Comparison of ENCODE assay signal across 16 cellular contexts in genomic region chr13:95948646-95949045, GRCh38.
DNase-seq lines count a peak whose midpoint lies in the region; ATAC-seq and TF ChIP-seq lines count a peak whose summit lies in the region.
"Had no signal": no experiment of that assay in that cellular context is flagged by ENCODE, and none has a peak within 500 bp of the region (broad histone marks: within the 10 kb centered on the region; RNA-seq: fewer than 3 reads in every experiment).

No MANE protein-coding gene starts in this region.

- H3K9ac ChIP-seq in SK-N-MC (ENCODE audit: insufficient read length): no peak overlapping the region

- H3K4me1 ChIP-seq in breast epithelium (no peaks in the 10 kb centered on the region), testis (no peaks in the 10 kb centered on the region)
- H3K4me1 ChIP-seq: A549, suprapubic skin had no signal

- H3K9me3 ChIP-seq in breast epithelium (no peaks in the 10 kb centered on the region), SK-N-MC (ENCODE audit: low read depth, low read length) (no peaks in the 10 kb centered on the region), testis (no peaks in the 10 kb centered on the region)
- H3K9me3 ChIP-seq: A549, suprapubic skin had no signal

- no peak overlapping the region for H3K4me3 ChIP-seq in breast epithelium
- H3K4me3 ChIP-seq in SK-N-MC: no peak overlapping the region
- no peak overlapping the region for H3K4me3 ChIP-seq in fibroblast of mammary gland (ENCODE audit: control insufficient read depth, low read depth, low read length)
- H3K4me3 ChIP-seq in testis: no peak overlapping the region
- H3K4me3 ChIP-seq: A549, adrenal gland, dorsolateral prefrontal cortex, suprapubic skin had no signal

- no peaks in the 10 kb centered on the region for H3K9me3 Mint-ChIP-seq in MCF 10A (ENCODE audit: unreplicated experiment)

- peak; percentile 66 for DNase-seq in MCF 10A (ENCODE audit: unreplicated experiment)
- no peak for DNase-seq in breast epithelium (ENCODE audit: low spot score in 2 of 2)
- DNase-seq in SK-N-MC (ENCODE audit: low read depth, low spot score): peak; percentile 68
- DNase-seq in fibroblast of mammary gland (ENCODE audit: low read depth): peak; percentile 73
- no peak for DNase-seq in C1 segment of cervical spinal cord (lab: John Stamatoyannopoulos, UW)
- no peak for DNase-seq in stimulated activated CD4-positive, alpha-beta T cell treated with anti-CD3 and anti-CD28 coated beads, Interleukin-4, amount 100 ng/mL, for 1 hour
- no peak for DNase-seq in testis
- DNase-seq: adrenal gland, dorsolateral prefrontal cortex, retina, WERI-Rb-1 had no signal

- no peak overlapping the region for H3K4me3 Mint-ChIP-seq in MCF 10A (ENCODE audit: unreplicated experiment)
- H3K4me3 Mint-ChIP-seq: natural killer cell treated with Interleukin-12 subunit alpha and Interleukin-12 subunit beta and Interleukin-15 and Interleukin-18, amount 100 ng/mL, for 72 hours had no signal

- H3K27ac ChIP-seq in breast epithelium (no peak overlapping the region), SK-N-MC (no peak overlapping the region), testis (no peak overlapping the region)
- H3K27ac ChIP-seq: A549, adrenal gland, dorsolateral prefrontal cortex, suprapubic skin, WERI-Rb-1 had no signal

- CTCF ChIA-PET in MCF 10A (lab: Yijun Ruan, JAX): no interaction called here

- intact Hi-C loops in MCF 10A (cut with micrococcal nuclease) (no loop called here), breast epithelium (cut with DNase I; ENCODE audit: low total_unique reads) (no loop called here), testis (cut with DNase I; ENCODE audit: low total_unique reads) (no loop called here)

- no peaks in the 10 kb centered on the region for H3K27me3 Mint-ChIP-seq in MCF 10A (ENCODE audit: insufficient read depth, unreplicated experiment)
- H3K27me3 Mint-ChIP-seq: natural killer cell treated with Interleukin-12 subunit alpha and Interleukin-12 subunit beta and Interleukin-15 and Interleukin-18, amount 100 ng/mL, for 72 hours had no signal

- TF ChIP-seq CTCF in MCF 10A (IDR thresholded peaks at IDR 0.05; ENCODE audit: unreplicated experiment): no peak
- no peak for TF ChIP-seq CTCF in breast epithelium (IDR thresholded peaks at IDR 0.05)
- no peak for TF ChIP-seq CTCF in fibroblast of mammary gland (conservative IDR thresholded peaks at IDR 0.05; ENCODE audit: control insufficient read depth, insufficient read depth, low read depth, low read length)
- no peak for TF ChIP-seq CTCF in testis (IDR thresholded peaks at IDR 0.05)

- no peak overlapping the region for H3K27ac Mint-ChIP-seq in MCF 10A (ENCODE audit: low read depth, unreplicated experiment)
- H3K27ac Mint-ChIP-seq: activated T-helper 2 cell treated with anti-CD3 and anti-CD28 coated beads, Interferon-gamma antibody, Interleukin-2, Interleukin-4, amounts not matched to agents 10 μg/mL and 5 μg/mL and 100 μg/mL, durations not matched to agents 14 hours and 24 hours and 36 hours; natural killer cell treated with Interleukin-12 subunit alpha and Interleukin-12 subunit beta and Interleukin-15 and Interleukin-18, amount 100 ng/mL, for 72 hours had no signal

- no peaks in the 10 kb centered on the region for H3K4me1 Mint-ChIP-seq in MCF 10A (ENCODE audit: insufficient read depth, unreplicated experiment)

- 82 to 88% methylated on average over 2 of the region's 2 CpGs for WGBS in testis, 2 donors

- H3K36me3 Mint-ChIP-seq in MCF 10A (ENCODE audit: insufficient read depth, unreplicated experiment): peaks cover 20% of the 10 kb centered on the region

- H3K27me3 ChIP-seq in breast epithelium: no peaks in the 10 kb centered on the region
- H3K27me3 ChIP-seq in testis: no peaks in the 10 kb centered on the region
- H3K27me3 ChIP-seq: adrenal gland, dorsolateral prefrontal cortex, suprapubic skin had no signal

- TF ChIP-seq POLR2A in breast epithelium (IDR thresholded peaks at IDR 0.05) (no peak), testis (IDR thresholded peaks at IDR 0.05) (no peak)

- no TSS peak for BruUV-seq in MCF 10A (replicated peaks; lab: Mats Ljungman, UMichigan)

- no peaks in the 10 kb centered on the region for H3K36me3 ChIP-seq in breast epithelium
- H3K36me3 ChIP-seq in SK-N-MC (ENCODE audit: insufficient read depth, low read length): no peaks in the 10 kb centered on the region
- H3K36me3 ChIP-seq in testis (ENCODE audit: low read depth, missing control alignments): no peaks in the 10 kb centered on the region
- H3K36me3 ChIP-seq: suprapubic skin had no signal

- POLR2A ChIA-PET in MCF 10A (lab: Yijun Ruan, JAX): no interaction called here

- no peak for ATAC-seq in GM21526 (IDR thresholded peaks at IDR 0.05; ENCODE audit: low FRiP score, unreplicated experiment)
- ATAC-seq: A549; natural killer cell treated with Interleukin-12 subunit alpha and Interleukin-12 subunit beta and Interleukin-15 and Interleukin-18, amount 100 ng/mL, for 72 hours had no signal

Comparison
In these comparisons a context has a peak if more than half of its experiments do, and no peak if none do; other contexts are left out.
1. DNase-seq: peak in MCF 10A (single experiment), SK-N-MC (single experiment) and fibroblast of mammary gland (single experiment); none in breast epithelium (0 of 2), C1 segment of cervical spinal cord (0 of 14), stimulated activated CD4-positive, alpha-beta T cell treated with anti-CD3 and anti-CD28 coated beads, Interleukin-4, amount 100 ng/mL, for 1 hour (single experiment) and testis (single experiment).